In genomic region chr1:185328204-185328728, GRCh38 we compare ENCODE assay signal across 1 cellular context.
TF ChIP-seq lines count a peak whose summit lies in the region.

No MANE protein-coding gene starts in this region.

TF ChIP-seq in K562, 482 proteins besides CTCF, POLR2A, EP300 and RAD21 (continued from another document):
- peak; percentile 38; the same call in 1 of the 2 replicates for TF ChIP-seq CC2D1A (IDR thresholded peaks at IDR 0.05)
